Comparison of ENCODE assay signal across 19 cellular contexts in the genomic region with DNA sequence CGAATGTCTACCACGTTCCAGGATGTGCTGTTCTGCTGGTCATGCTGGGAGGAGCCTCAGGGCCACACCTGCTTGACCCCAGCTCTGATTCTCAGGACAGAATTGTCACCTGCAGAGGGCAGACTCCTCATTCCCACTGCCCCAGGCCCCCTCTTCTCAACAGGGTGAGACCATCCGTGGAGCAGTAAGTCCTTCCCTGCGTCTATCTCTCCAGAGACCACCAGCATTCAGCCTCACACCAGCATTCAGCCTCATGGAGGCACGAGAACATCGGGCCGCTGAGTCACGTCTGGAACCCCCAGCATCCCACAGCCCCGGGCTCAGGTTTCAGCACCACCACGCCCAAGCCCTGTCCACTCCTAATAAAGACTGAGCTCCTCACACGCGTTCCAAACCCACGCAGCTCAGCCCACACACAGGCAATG.
DNase-seq lines count a peak whose midpoint lies in the region; ATAC-seq and TF ChIP-seq lines count a peak whose summit lies in the region.
"Had no signal": no experiment of that assay in that cellular context is flagged by ENCODE, and none has a peak within 500 bp of the region (broad histone marks: within the 10 kb centered on the region; RNA-seq: fewer than 3 reads in every experiment).

No MANE protein-coding gene starts in this region.

- no peak for ATAC-seq in HG02938 (IDR thresholded peaks at IDR 0.05; ENCODE audit: unreplicated experiment)
- ATAC-seq: activated naive CD8-positive, alpha-beta T cell treated with anti-CD3 and anti-CD28 coated beads, Interleukin-2, amount 50 U/mL, for 24 hours; activated T-helper 17 cell treated with anti-CD3 and anti-CD28 coated beads, Interleukin-2, amount 50 U/mL, for 72 hours; heart right ventricle; stimulated activated effector memory CD8-positive, alpha-beta T cell treated with anti-CD3 and anti-CD28 coated beads, Interleukin-12 subunit alpha, Interleukin-12 subunit beta, amount 100 ng/mL, for 72 hours had no signal

- no peaks in the 10 kb centered on the region for H3K36me3 ChIP-seq in H7 (replicated peaks; ENCODE audit: control insufficient read depth, insufficient read depth, low read length)
- H3K36me3 ChIP-seq in WERI-Rb-1, result 0 out of 2 replicates have a peak, but pooled peaks cover 2% of the 10 kb centered on the region

- no peak overlapping the region for H3K4me3 ChIP-seq in H7 (ENCODE audit: insufficient read depth, low read depth, low read length)
- no peak overlapping the region for H3K4me3 ChIP-seq in WERI-Rb-1 (ENCODE audit: low read depth, low read length)
- H3K4me3 ChIP-seq: heart right ventricle, tibial artery had no signal

- H3K27ac ChIP-seq in 22Rv1, result no peak overlapping the region
- no peak overlapping the region for H3K27ac ChIP-seq in WERI-Rb-1
- H3K27ac ChIP-seq: heart right ventricle, tibial artery had no signal

- H3K9me3 ChIP-seq in WERI-Rb-1 (ENCODE audit: severe bottlenecking), result no peaks in the 10 kb centered on the region
- H3K9me3 ChIP-seq: heart right ventricle, tibial artery had no signal

- TF ChIP-seq CTCF in 22Rv1 (IDR thresholded peaks at IDR 0.05), result peak; percentile 25
- TF ChIP-seq CTCF in WERI-Rb-1 (IDR thresholded peaks at IDR 0.05; ENCODE audit: low read depth, low read length), result peak; percentile 47; the same call in 1 of the 2 replicates

- H3K27me3 ChIP-seq in H7 (ENCODE audit: control insufficient read depth, insufficient read depth, low read length) (no peaks in the 10 kb centered on the region), WERI-Rb-1 (ENCODE audit: insufficient read depth, low read depth, severe bottlenecking) (no peaks in the 10 kb centered on the region)
- H3K27me3 ChIP-seq: heart right ventricle, tibial artery had no signal

- DNase-seq in H7 (peak; percentile 86), WERI-Rb-1 (no peak), iPS-NIHi7 (ENCODE audit: extremely low spot score) (peak; percentile 68), HK-2 (ENCODE audit: unreplicated experiment) (no peak)
- no peak for DNase-seq in activated CD4-positive, alpha-beta T cell treated with anti-CD3 and anti-CD28 coated beads, Interleukin-2, amount 50 U/mL, for 4 hours
- no peak for DNase-seq in activated CD8-positive, alpha-beta memory T cell treated with anti-CD3 and anti-CD28 coated beads, Interleukin-2, amount 50 U/mL, for 4 hours
- DNase-seq: activated naive CD8-positive, alpha-beta T cell treated with anti-CD3 and anti-CD28 coated beads, Interleukin-2, amount 50 U/mL, for 24 hours; CD4-positive, CD25-positive, alpha-beta regulatory T cell; DMS79; heart right ventricle; NCI-H1105 treated with DMSO at 0.1 percent for 48 hours; NCI-H748 treated with DMSO at 0.1 percent for 48 hours; nephron progenitor cell; stimulated activated CD4-positive, alpha-beta T cell treated with anti-CD3 and anti-CD28 coated beads, Interleukin-12 subunit alpha, Interleukin-12 subunit beta, amount 100 ng/mL, for 4 hours; tibial artery had no signal

Comparison
In these comparisons a context has a peak if more than half of its experiments do, and no peak if none do; other contexts are left out.
1. DNase-seq: peak in H7 (single experiment) and iPS-NIHi7 (single experiment); none in WERI-Rb-1 (single experiment), activated CD4-positive, alpha-beta T cell treated with anti-CD3 and anti-CD28 coated beads, Interleukin-2, amount 50 U/mL, for 4 hours (0 of 2), HK-2 (single experiment) and activated CD8-positive, alpha-beta memory T cell treated with anti-CD3 and anti-CD28 coated beads, Interleukin-2, amount 50 U/mL, for 4 hours (single experiment).